Comparison of ENCODE assay signal across 1 cellular context in the genomic region with DNA sequence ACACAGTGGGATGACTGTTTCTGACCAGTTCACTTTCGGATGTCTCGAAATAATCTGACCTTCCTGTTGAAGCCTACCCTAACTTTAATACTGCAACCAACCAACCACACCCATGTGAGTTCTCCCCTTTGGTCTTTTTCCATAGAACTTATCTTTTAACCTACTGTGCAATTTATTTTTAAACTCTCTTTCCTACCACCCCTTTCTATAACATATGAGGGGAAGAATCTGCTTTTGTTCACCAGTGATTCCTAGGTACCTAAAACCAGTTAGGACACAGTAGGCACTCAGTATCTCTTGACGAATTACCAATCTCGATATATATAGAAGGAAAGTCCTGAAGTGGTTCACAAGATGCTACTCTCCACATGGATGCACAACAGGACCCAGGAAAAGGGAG.
TF ChIP-seq lines count a peak whose summit lies in the region.

No MANE protein-coding gene starts in this region.

TF ChIP-seq in HepG2, 621 proteins besides CTCF, POLR2A, EP300 and RAD21:
- TF ChIP-seq ZBTB1 (CRISPR knock-in tag; IDR thresholded peaks at IDR 0.05; ENCODE audit: borderline replicate concordance) = no peak
- TF ChIP-seq PPARG (CRISPR knock-in tag; conservative IDR thresholded peaks at IDR 0.05) = no peak
- no peak for TF ChIP-seq MAFF (IDR thresholded peaks at IDR 0.05; ENCODE audit: low read depth, low read length)
- 0 out of 2 replicates have a peak, but pooled peaks have one; percentile 84 for TF ChIP-seq SSRP1 (CRISPR knock-in tag; IDR thresholded peaks at IDR 0.05)
- TF ChIP-seq, protein P1, sequence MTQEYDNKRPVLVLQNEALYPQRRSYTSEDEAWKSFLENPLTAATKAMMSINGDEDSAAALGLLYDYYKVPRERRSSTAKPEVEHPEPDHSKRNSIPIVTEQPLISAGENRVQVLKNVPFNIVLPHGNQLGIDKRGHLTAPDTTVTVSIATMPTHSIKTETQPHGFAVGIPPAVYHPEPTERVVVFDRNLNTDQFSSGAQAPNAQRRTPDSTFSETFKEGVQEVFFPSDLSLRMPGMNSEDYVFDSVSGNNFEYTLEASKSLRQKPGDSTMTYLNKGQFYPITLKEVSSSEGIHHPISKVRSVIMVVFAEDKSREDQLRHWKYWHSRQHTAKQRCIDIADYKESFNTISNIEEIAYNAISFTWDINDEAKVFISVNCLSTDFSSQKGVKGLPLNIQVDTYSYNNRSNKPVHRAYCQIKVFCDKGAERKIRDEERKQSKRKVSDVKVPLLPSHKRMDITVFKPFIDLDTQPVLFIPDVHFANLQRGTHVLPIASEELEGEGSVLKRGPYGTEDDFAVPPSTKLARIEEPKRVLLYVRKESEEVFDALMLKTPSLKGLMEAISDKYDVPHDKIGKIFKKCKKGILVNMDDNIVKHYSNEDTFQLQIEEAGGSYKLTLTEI (CRISPR knock-in tag; conservative IDR thresholded peaks at IDR 0.05) = no peak
- TF ChIP-seq PAX8 (CRISPR knock-in tag; IDR thresholded peaks at IDR 0.05; ENCODE audit: borderline replicate concordance) = no peak
- peak; percentile 36 for TF ChIP-seq RBM22 (optimal IDR thresholded peaks at IDR 0.05; ENCODE audit: low read length)
- TF ChIP-seq CEBPZ (IDR thresholded peaks at IDR 0.05; ENCODE audit: low read length) = no peak
- no peak for TF ChIP-seq GABPB1 (CRISPR knock-in tag; IDR thresholded peaks at IDR 0.05)
- no peak for TF ChIP-seq MBD4 (IDR thresholded peaks at IDR 0.05; ENCODE audit: borderline replicate concordance, low read length)
- TF ChIP-seq ZNF441 (CRISPR knock-in tag; IDR thresholded peaks at IDR 0.05; ENCODE audit: borderline replicate concordance) = no peak
- TF ChIP-seq MEF2D (CRISPR knock-in tag; IDR thresholded peaks at IDR 0.05) = no peak
- TF ChIP-seq ZNF747 (CRISPR knock-in tag; IDR thresholded peaks at IDR 0.05; ENCODE audit: borderline replicate concordance) = no peak
- TF ChIP-seq, protein P2, sequence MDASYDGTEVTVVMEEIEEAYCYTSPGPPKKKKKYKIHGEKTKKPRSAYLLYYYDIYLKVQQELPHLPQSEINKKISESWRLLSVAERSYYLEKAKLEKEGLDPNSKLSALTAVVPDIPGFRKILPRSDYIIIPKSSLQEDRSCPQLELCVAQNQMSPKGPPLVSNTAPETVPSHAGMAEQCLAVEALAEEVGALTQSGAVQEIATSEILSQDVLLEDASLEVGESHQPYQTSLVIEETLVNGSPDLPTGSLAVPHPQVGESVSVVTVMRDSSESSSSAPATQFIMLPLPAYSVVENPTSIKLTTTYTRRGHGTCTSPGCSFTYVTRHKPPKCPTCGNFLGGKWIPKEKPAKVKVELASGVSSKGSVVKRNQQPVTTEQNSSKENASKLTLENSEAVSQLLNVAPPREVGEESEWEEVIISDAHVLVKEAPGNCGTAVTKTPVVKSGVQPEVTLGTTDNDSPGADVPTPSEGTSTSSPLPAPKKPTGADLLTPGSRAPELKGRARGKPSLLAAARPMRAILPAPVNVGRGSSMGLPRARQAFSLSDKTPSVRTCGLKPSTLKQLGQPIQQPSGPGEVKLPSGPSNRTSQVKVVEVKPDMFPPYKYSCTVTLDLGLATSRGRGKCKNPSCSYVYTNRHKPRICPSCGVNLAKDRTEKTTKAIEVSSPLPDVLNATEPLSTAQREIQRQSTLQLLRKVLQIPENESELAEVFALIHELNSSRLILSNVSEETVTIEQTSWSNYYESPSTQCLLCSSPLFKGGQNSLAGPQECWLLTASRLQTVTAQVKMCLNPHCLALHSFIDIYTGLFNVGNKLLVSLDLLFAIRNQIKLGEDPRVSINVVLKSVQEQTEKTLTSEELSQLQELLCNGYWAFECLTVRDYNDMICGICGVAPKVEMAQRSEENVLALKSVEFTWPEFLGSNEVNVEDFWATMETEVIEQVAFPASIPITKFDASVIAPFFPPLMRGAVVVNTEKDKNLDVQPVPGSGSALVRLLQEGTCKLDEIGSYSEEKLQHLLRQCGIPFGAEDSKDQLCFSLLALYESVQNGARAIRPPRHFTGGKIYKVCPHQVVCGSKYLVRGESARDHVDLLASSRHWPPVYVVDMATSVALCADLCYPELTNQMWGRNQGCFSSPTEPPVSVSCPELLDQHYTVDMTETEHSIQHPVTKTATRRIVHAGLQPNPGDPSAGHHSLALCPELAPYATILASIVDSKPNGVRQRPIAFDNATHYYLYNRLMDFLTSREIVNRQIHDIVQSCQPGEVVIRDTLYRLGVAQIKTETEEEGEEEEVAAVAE (CRISPR knock-in tag; IDR thresholded peaks at IDR 0.05; ENCODE audit: borderline replicate concordance) = no peak
- TF ChIP-seq, protein P3, sequence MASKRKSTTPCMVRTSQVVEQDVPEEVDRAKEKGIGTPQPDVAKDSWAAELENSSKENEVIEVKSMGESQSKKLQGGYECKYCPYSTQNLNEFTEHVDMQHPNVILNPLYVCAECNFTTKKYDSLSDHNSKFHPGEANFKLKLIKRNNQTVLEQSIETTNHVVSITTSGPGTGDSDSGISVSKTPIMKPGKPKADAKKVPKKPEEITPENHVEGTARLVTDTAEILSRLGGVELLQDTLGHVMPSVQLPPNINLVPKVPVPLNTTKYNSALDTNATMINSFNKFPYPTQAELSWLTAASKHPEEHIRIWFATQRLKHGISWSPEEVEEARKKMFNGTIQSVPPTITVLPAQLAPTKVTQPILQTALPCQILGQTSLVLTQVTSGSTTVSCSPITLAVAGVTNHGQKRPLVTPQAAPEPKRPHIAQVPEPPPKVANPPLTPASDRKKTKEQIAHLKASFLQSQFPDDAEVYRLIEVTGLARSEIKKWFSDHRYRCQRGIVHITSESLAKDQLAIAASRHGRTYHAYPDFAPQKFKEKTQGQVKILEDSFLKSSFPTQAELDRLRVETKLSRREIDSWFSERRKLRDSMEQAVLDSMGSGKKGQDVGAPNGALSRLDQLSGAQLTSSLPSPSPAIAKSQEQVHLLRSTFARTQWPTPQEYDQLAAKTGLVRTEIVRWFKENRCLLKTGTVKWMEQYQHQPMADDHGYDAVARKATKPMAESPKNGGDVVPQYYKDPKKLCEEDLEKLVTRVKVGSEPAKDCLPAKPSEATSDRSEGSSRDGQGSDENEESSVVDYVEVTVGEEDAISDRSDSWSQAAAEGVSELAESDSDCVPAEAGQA (IDR thresholded peaks at IDR 0.05; ENCODE audit: low read depth) = no peak
- TF ChIP-seq, protein P3 (CRISPR knock-in tag; IDR thresholded peaks at IDR 0.05; ENCODE audit: borderline replicate concordance) = no peak
- TF ChIP-seq MAF1 (CRISPR knock-in tag; IDR thresholded peaks at IDR 0.05; ENCODE audit: borderline replicate concordance) = no peak
- 0 out of 2 replicates have a peak, but pooled peaks have one; percentile 33 for TF ChIP-seq POLR2G (IDR thresholded peaks at IDR 0.05; ENCODE audit: low read depth, low read length)
- TF ChIP-seq ZFP1 (CRISPR knock-in tag; IDR thresholded peaks at IDR 0.05) = no peak
- TF ChIP-seq ZNF597 (CRISPR knock-in tag; IDR thresholded peaks at IDR 0.05) = no peak
- no peak for TF ChIP-seq KLF6 (CRISPR knock-in tag; IDR thresholded peaks at IDR 0.05)
